Comparison of ENCODE assay signal across 32 cellular contexts in the genomic region with DNA sequence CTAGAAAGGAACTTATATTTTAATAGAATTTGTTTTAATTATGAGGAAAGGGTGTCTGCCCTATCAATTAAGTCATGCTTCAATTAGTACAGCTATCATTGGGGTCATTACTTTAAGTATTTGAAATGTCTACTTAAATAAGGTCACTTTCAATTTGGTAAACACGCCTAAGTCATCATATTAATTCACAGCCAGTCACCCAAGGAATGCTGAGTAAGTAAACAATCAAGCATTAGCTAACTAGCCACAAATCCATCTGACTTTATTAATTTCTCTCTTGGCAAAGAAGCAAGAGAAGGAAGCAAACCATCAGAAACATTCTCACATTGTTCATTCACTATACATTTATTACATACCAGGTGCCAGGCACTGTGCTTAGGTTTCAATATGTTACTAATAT. TPM values are rescaled to one million over a fixed set of nuclear protein-coding genes. Genes with fewer than 3 reads are reported as not detected.
"Had no signal": no experiment of that assay in that cellular context is flagged by ENCODE, and none has a peak within 500 bp of the region (broad histone marks: within the 10 kb centered on the region; RNA-seq: fewer than 3 reads in every experiment).

No MANE protein-coding gene starts in this region.

- H3K9me3 Mint-ChIP-seq: activated T-cell treated with anti-CD3 and anti-CD28 coated beads, Interleukin-2, amount 50 U/mL, for 24 hours; activated T-helper 2 cell treated with anti-CD3 and anti-CD28 coated beads, Interferon-gamma antibody, Interleukin-2, Interleukin-4, amounts not matched to agents 10 μg/mL and 5 μg/mL and 100 μg/mL, durations not matched to agents 14 hours and 24 hours and 36 hours; central memory CD8-positive, alpha-beta T cell; effector memory CD8-positive, alpha-beta T cell; memory B cell; nephron progenitor cell; WTC11 had no signal

- H3K27ac ChIP-seq: adrenal gland, ascending aorta, brain microvascular endothelial cell, dorsolateral prefrontal cortex, esophagus muscularis mucosa, sigmoid colon, upper lobe of right lung had no signal

- H3K4me3 Mint-ChIP-seq: activated CD4-positive, alpha-beta T cell treated with anti-CD3 and anti-CD28 coated beads for 36 hours; activated naive CD8-positive, alpha-beta T cell; activated T-cell treated with anti-CD3 and anti-CD28 coated beads, Interleukin-2, amount 50 U/mL, for 24 hours; central memory CD8-positive, alpha-beta T cell; effector memory CD8-positive, alpha-beta T cell; memory B cell; nephron progenitor cell; WTC11 had no signal

- FAIRE-seq: colon, frontal cortex, pancreas had no signal

- H3K36me3 ChIP-seq: adrenal gland, ascending aorta, brain microvascular endothelial cell, esophagus muscularis mucosa, pancreas, sigmoid colon, thyroid gland, upper lobe of right lung had no signal

- H3K9me3 ChIP-seq: adrenal gland, ascending aorta, esophagus muscularis mucosa, pancreas, sigmoid colon, thyroid gland, upper lobe of right lung had no signal

- H3K27ac Mint-ChIP-seq: activated CD4-positive, alpha-beta T cell treated with anti-CD3 and anti-CD28 coated beads for 36 hours; activated naive CD8-positive, alpha-beta T cell; activated T-cell treated with anti-CD3 and anti-CD28 coated beads, Interleukin-2, amount 50 U/mL, for 24 hours; activated T-helper 2 cell treated with anti-CD3 and anti-CD28 coated beads, Interferon-gamma antibody, Interleukin-2, Interleukin-4, amounts not matched to agents 10 μg/mL and 5 μg/mL and 100 μg/mL, durations not matched to agents 14 hours and 24 hours and 36 hours; effector memory CD8-positive, alpha-beta T cell; memory B cell; nephron progenitor cell; WTC11 had no signal

- ATAC-seq: activated CD4-positive, alpha-beta T cell treated with anti-CD3 and anti-CD28 coated beads for 36 hours; effector memory CD8-positive, alpha-beta T cell; upper lobe of right lung; WTC11 had no signal

- H3K27me3 ChIP-seq: ascending aorta, brain microvascular endothelial cell, pancreas, thyroid gland, upper lobe of right lung had no signal

- H3K36me3 Mint-ChIP-seq: activated naive CD8-positive, alpha-beta T cell; memory B cell; WTC11 had no signal

- H3K4me1 Mint-ChIP-seq: activated CD4-positive, alpha-beta T cell treated with anti-CD3 and anti-CD28 coated beads for 36 hours; central memory CD8-positive, alpha-beta T cell; memory B cell had no signal

- H3K4me1 ChIP-seq: adrenal gland had no signal

- DNase-seq: activated CD4-positive, alpha-beta T cell treated with anti-CD3 and anti-CD28 coated beads for 36 hours; activated CD4-positive, alpha-beta T cell treated with anti-CD3 and anti-CD28 coated beads, Interleukin-2, amount 50 U/mL, for 4 hours; activated CD8-positive, alpha-beta memory T cell treated with anti-CD3 and anti-CD28 coated beads for 24 hours; activated CD8-positive, alpha-beta memory T cell treated with anti-CD3 and anti-CD28 coated beads, Interleukin-2, amount 50 U/mL, for 4 hours; activated naive CD4-positive, alpha-beta T cell; activated T-cell treated with anti-CD3 and anti-CD28 coated beads, Interleukin-2, amount 50 U/mL, for 24 hours; adrenal gland; brain microvascular endothelial cell; dorsolateral prefrontal cortex; effector memory CD8-positive, alpha-beta T cell; hippocampal formation; nephron progenitor cell; pancreas; sigmoid colon; stimulated activated CD4-positive, alpha-beta T cell treated with anti-CD3 and anti-CD28 coated beads, Interleukin-4, amount 100 ng/mL, for 1 hour; stimulated activated naive CD4-positive, alpha-beta T cell; T-helper 9 cell; thyroid gland; upper lobe of right lung had no signal

- H3K4me3 ChIP-seq: adrenal gland, ascending aorta, dorsolateral prefrontal cortex, esophagus muscularis mucosa, pancreas, sigmoid colon, thyroid gland, upper lobe of right lung had no signal

RNA-seq across cellular contexts. Expression of a gene that starts 1.2 kb away (rescaled TPM):
- total RNA-seq: activated CD4-positive, alpha-beta T cell treated with anti-CD3 and anti-CD28 coated beads for 36 hours; activated T-helper 2 cell treated with anti-CD3 and anti-CD28 coated beads, Interferon-gamma antibody, Interleukin-2, Interleukin-4, amounts not matched to agents 10 μg/mL and 5 μg/mL and 100 μg/mL, durations not matched to agents 14 hours and 24 hours and 36 hours; adrenal gland; ascending aorta; frontal cortex; lower leg skin; myocyte; pancreas; sigmoid colon; subcutaneous adipose tissue; T-helper 1 cell treated with Interleukin-12 subunit alpha and Interleukin-12 subunit beta and Interleukin-4 antibody, amounts not matched to agents 30 ng/mL and 1 ng/mL, for 36 hours; WTC11 had no signal
- polyA plus RNA-seq: adrenal gland, pancreas, sigmoid colon had no signal
